ENCODE assay signal across 28 cellular contexts in the genomic region with DNA sequence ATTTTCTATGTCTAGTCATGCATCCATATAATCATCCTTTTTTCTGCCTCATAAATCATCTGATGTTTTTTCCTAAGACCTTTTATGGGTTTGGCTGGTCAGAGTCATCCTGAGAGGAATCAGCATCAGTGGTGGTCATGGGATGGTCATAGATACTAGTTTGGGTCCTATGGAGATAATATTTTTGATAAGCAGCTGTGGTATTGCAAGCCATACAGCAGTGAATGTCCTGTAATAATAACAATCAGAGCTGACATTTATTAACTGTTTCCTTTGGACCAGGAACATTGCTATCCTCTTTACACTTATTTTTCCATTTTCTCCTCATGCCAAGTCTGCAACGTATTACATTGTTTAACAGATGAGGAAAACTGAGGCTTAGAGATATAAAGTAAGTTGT.
"Had no signal": no experiment of that assay in that cellular context is flagged by ENCODE, and none has a peak within 500 bp of the region (broad histone marks: within the 10 kb centered on the region; RNA-seq: fewer than 3 reads in every experiment).

No MANE protein-coding gene starts in this region.

- DNase-seq: activated CD4-positive, alpha-beta memory T cell treated with anti-CD3 and anti-CD28 coated beads for 36 hours; activated CD4-positive, alpha-beta T cell treated with anti-CD3 and anti-CD28 coated beads for 36 hours; activated CD4-positive, alpha-beta T cell treated with anti-CD3 and anti-CD28 coated beads, Interleukin-2, amount 10 ng/mL, durations not matched to agents 24 days and 14 days; activated CD4-positive, CD25-positive, alpha-beta regulatory T cell; activated CD4-positive, CD25-positive, alpha-beta regulatory T cell treated with anti-CD3 and anti-CD28 coated beads, Interleukin-2, amount 50 U/mL, for 72 hours; activated CD8-positive, alpha-beta memory T cell treated with anti-CD3 and anti-CD28 coated beads, Interleukin-2, amount 10 ng/mL, durations not matched to agents 7 days and 5 days; activated CD8-positive, alpha-beta memory T cell treated with anti-CD3 and anti-CD28 coated beads, Interleukin-2, amount 50 U/mL, for 4 hours; activated CD8-positive, alpha-beta T cell treated with anti-CD3 and anti-CD28 coated beads, Interleukin-2, amount 10 ng/mL, durations not matched to agents 7 days and 5 days; activated effector memory CD4-positive, alpha-beta T cell treated with anti-CD3 and anti-CD28 coated beads, Interleukin-2, amount 50 U/mL, for 16 hours; activated naive CD4-positive, alpha-beta T cell treated with anti-CD3 and anti-CD28 coated beads for 36 hours; activated naive CD8-positive, alpha-beta T cell treated with anti-CD3 and anti-CD28 coated beads for 36 hours; activated naive CD8-positive, alpha-beta T cell treated with anti-CD3 and anti-CD28 coated beads, Interleukin-2, amount 50 U/mL, for 24 hours; activated T-cell treated with anti-CD3 and anti-CD28 coated beads, Interleukin-2, amount 50 U/mL, for 1 hour; activated T-cell treated with anti-CD3 and anti-CD28 coated beads, Interleukin-2, amount 50 U/mL, for 48 hours; adrenal gland; brain microvascular endothelial cell; effector CD4-positive, alpha-beta T cell; foreskin keratinocyte; gastrocnemius medialis; glutamatergic neuron; heart left ventricle; T-helper 2 cell had no signal

- ATAC-seq: activated CD4-positive, alpha-beta T cell treated with anti-CD3 and anti-CD28 coated beads for 36 hours; activated CD8-positive, alpha-beta memory T cell treated with anti-CD3 and anti-CD28 coated beads, Interleukin-2, amount 10 ng/mL, durations not matched to agents 7 days and 5 days; activated CD8-positive, alpha-beta T cell treated with anti-CD3 and anti-CD28 coated beads, Interleukin-2, amount 10 ng/mL, durations not matched to agents 7 days and 5 days; activated naive CD8-positive, alpha-beta T cell treated with anti-CD3 and anti-CD28 coated beads, Interleukin-2, amount 50 U/mL, for 24 hours; esophagus mucosa; foreskin keratinocyte; gastrocnemius medialis; heart left ventricle had no signal

- H3K27ac Mint-ChIP-seq: activated CD4-positive, alpha-beta memory T cell treated with anti-CD3 and anti-CD28 coated beads for 36 hours; activated CD4-positive, alpha-beta T cell treated with anti-CD3 and anti-CD28 coated beads for 36 hours; activated CD4-positive, alpha-beta T cell treated with anti-CD3 and anti-CD28 coated beads, Interleukin-2, amount 10 ng/mL, durations not matched to agents 24 days and 14 days; activated CD8-positive, alpha-beta memory T cell treated with anti-CD3 and anti-CD28 coated beads, Interleukin-2, amount 10 ng/mL, durations not matched to agents 7 days and 5 days; activated CD8-positive, alpha-beta T cell treated with anti-CD3 and anti-CD28 coated beads, Interleukin-2, amount 10 ng/mL, durations not matched to agents 7 days and 5 days; activated naive CD4-positive, alpha-beta T cell treated with anti-CD3 and anti-CD28 coated beads for 36 hours; activated naive CD4-positive, alpha-beta T cell treated with anti-CD3 and anti-CD28 coated beads, Interleukin-2, amount 50 U/mL, for 24 hours; activated naive CD8-positive, alpha-beta T cell treated with anti-CD3 and anti-CD28 coated beads for 36 hours; activated naive CD8-positive, alpha-beta T cell treated with anti-CD3 and anti-CD28 coated beads, Interleukin-2, amount 50 U/mL, for 24 hours; activated T-helper 1 cell treated with anti-CD3 and anti-CD28 coated beads, Interleukin-12 subunit alpha, Interleukin-12 subunit beta, Interleukin-2, Interleukin-4 antibody, amounts not matched to agents 30 ng/mL and 10 ng/mL and 1 ng/mL, durations not matched to agents 14 hours and 24 hours and 36 hours; activated T-helper 2 cell treated with anti-CD3 and anti-CD28 coated beads, Interferon-gamma antibody, Interleukin-2, Interleukin-4, amounts not matched to agents 10 μg/mL and 5 μg/mL and 100 μg/mL, durations not matched to agents 14 hours and 24 hours and 36 hours; dendritic cell treated with granulocyte-macrophage colony-stimulating factor and Interleukin-4, amounts not matched to agents 40 ng/mL and 50 ng/mL, for 4 days had no signal

- H3K4me3 Mint-ChIP-seq: activated CD4-positive, alpha-beta memory T cell treated with anti-CD3 and anti-CD28 coated beads for 36 hours; activated CD4-positive, alpha-beta T cell treated with anti-CD3 and anti-CD28 coated beads for 36 hours; activated CD4-positive, alpha-beta T cell treated with anti-CD3 and anti-CD28 coated beads, Interleukin-2, amount 10 ng/mL, durations not matched to agents 24 days and 14 days; activated CD8-positive, alpha-beta memory T cell treated with anti-CD3 and anti-CD28 coated beads, Interleukin-2, amount 10 ng/mL, durations not matched to agents 7 days and 5 days; activated CD8-positive, alpha-beta T cell treated with anti-CD3 and anti-CD28 coated beads, Interleukin-2, amount 10 ng/mL, durations not matched to agents 7 days and 5 days; activated naive CD4-positive, alpha-beta T cell treated with anti-CD3 and anti-CD28 coated beads for 36 hours; activated naive CD4-positive, alpha-beta T cell treated with anti-CD3 and anti-CD28 coated beads, Interleukin-2, amount 50 U/mL, for 24 hours; activated naive CD8-positive, alpha-beta T cell treated with anti-CD3 and anti-CD28 coated beads for 36 hours; activated naive CD8-positive, alpha-beta T cell treated with anti-CD3 and anti-CD28 coated beads, Interleukin-2, amount 50 U/mL, for 24 hours; activated T-helper 1 cell treated with anti-CD3 and anti-CD28 coated beads, Interleukin-12 subunit alpha, Interleukin-12 subunit beta, Interleukin-2, Interleukin-4 antibody, amounts not matched to agents 30 ng/mL and 10 ng/mL and 1 ng/mL, durations not matched to agents 14 hours and 24 hours and 36 hours; central memory CD8-positive, alpha-beta T cell; dendritic cell treated with granulocyte-macrophage colony-stimulating factor and Interleukin-4, amounts not matched to agents 40 ng/mL and 50 ng/mL, for 4 days had no signal

- H3K9me3 Mint-ChIP-seq: activated CD4-positive, alpha-beta memory T cell treated with anti-CD3 and anti-CD28 coated beads for 36 hours; activated CD4-positive, alpha-beta T cell treated with anti-CD3 and anti-CD28 coated beads, Interleukin-2, amount 10 ng/mL, durations not matched to agents 24 days and 14 days; activated naive CD4-positive, alpha-beta T cell treated with anti-CD3 and anti-CD28 coated beads for 36 hours; activated naive CD4-positive, alpha-beta T cell treated with anti-CD3 and anti-CD28 coated beads, Interleukin-2, amount 50 U/mL, for 24 hours; activated naive CD8-positive, alpha-beta T cell treated with anti-CD3 and anti-CD28 coated beads for 36 hours; activated naive CD8-positive, alpha-beta T cell treated with anti-CD3 and anti-CD28 coated beads, Interleukin-2, amount 50 U/mL, for 24 hours; activated T-helper 1 cell treated with anti-CD3 and anti-CD28 coated beads, Interleukin-12 subunit alpha, Interleukin-12 subunit beta, Interleukin-2, Interleukin-4 antibody, amounts not matched to agents 30 ng/mL and 10 ng/mL and 1 ng/mL, durations not matched to agents 14 hours and 24 hours and 36 hours; activated T-helper 2 cell treated with anti-CD3 and anti-CD28 coated beads, Interferon-gamma antibody, Interleukin-2, Interleukin-4, amounts not matched to agents 10 μg/mL and 5 μg/mL and 100 μg/mL, durations not matched to agents 14 hours and 24 hours and 36 hours; central memory CD8-positive, alpha-beta T cell; dendritic cell treated with granulocyte-macrophage colony-stimulating factor and Interleukin-4, amounts not matched to agents 40 ng/mL and 50 ng/mL, for 4 days had no signal

- H3K4me1 Mint-ChIP-seq: activated CD4-positive, alpha-beta T cell treated with anti-CD3 and anti-CD28 coated beads for 36 hours; activated CD4-positive, alpha-beta T cell treated with anti-CD3 and anti-CD28 coated beads, Interleukin-2, amount 10 ng/mL, durations not matched to agents 24 days and 14 days; activated CD8-positive, alpha-beta memory T cell treated with anti-CD3 and anti-CD28 coated beads, Interleukin-2, amount 10 ng/mL, durations not matched to agents 7 days and 5 days; activated naive CD4-positive, alpha-beta T cell treated with anti-CD3 and anti-CD28 coated beads, Interleukin-2, amount 50 U/mL, for 24 hours; activated naive CD8-positive, alpha-beta T cell treated with anti-CD3 and anti-CD28 coated beads for 36 hours; activated naive CD8-positive, alpha-beta T cell treated with anti-CD3 and anti-CD28 coated beads, Interleukin-2, amount 50 U/mL, for 24 hours; central memory CD8-positive, alpha-beta T cell had no signal

- H3K27me3 Mint-ChIP-seq: activated CD4-positive, alpha-beta memory T cell treated with anti-CD3 and anti-CD28 coated beads for 36 hours; activated CD4-positive, alpha-beta T cell treated with anti-CD3 and anti-CD28 coated beads for 36 hours; activated CD4-positive, alpha-beta T cell treated with anti-CD3 and anti-CD28 coated beads, Interleukin-2, amount 10 ng/mL, durations not matched to agents 24 days and 14 days; activated CD8-positive, alpha-beta memory T cell treated with anti-CD3 and anti-CD28 coated beads, Interleukin-2, amount 10 ng/mL, durations not matched to agents 7 days and 5 days; activated naive CD4-positive, alpha-beta T cell treated with anti-CD3 and anti-CD28 coated beads, Interleukin-2, amount 50 U/mL, for 24 hours; activated naive CD8-positive, alpha-beta T cell treated with anti-CD3 and anti-CD28 coated beads for 36 hours; activated naive CD8-positive, alpha-beta T cell treated with anti-CD3 and anti-CD28 coated beads, Interleukin-2, amount 50 U/mL, for 24 hours; central memory CD8-positive, alpha-beta T cell; dendritic cell treated with granulocyte-macrophage colony-stimulating factor and Interleukin-4, amounts not matched to agents 40 ng/mL and 50 ng/mL, for 4 days had no signal
